ENCODE assay signal across 8 cellular contexts in genomic region chr19:55146078-55146647, GRCh38. TPM values are rescaled to one million over a fixed set of nuclear protein-coding genes. Genes with fewer than 3 reads are reported as not detected.
A peak's percentile ranks its signal among the peaks of the same experiment; 100 is the strongest.
DNase-seq lines count a peak whose midpoint lies in the region; ATAC-seq and TF ChIP-seq lines count a peak whose summit lies in the region.

No MANE protein-coding gene starts in this region.

- H4K20me1 ChIP-seq in BLaER1: no peaks in the 10 kb centered on the region

- H3K36me3 Mint-ChIP-seq in chondrocyte (ENCODE audit: low read depth): no peaks in the 10 kb centered on the region

- H2AFZ ChIP-seq in trophoblast cell (ENCODE audit: insufficient read depth, low read length, poor library complexity): no peak overlapping the region

- H3K9me3 Mint-ChIP-seq in chondrocyte (ENCODE audit: low read depth): no peaks in the 10 kb centered on the region

- no peak overlapping the region for H3K27ac ChIP-seq in BLaER1
- H3K27ac ChIP-seq in trophoblast cell (ENCODE audit: low read depth, low read length): no peak overlapping the region

- no peak overlapping the region for H3K4me3 Mint-ChIP-seq in chondrocyte (ENCODE audit: unreplicated experiment)

- no peak overlapping the region for H2AK5ac ChIP-seq in trophoblast cell (ENCODE audit: low read length)

- H3K36me3 ChIP-seq in BLaER1 (0 out of 2 replicates have a peak, but pooled peaks cover 4% of the 10 kb centered on the region), trophoblast cell (ENCODE audit: control insufficient read depth in 1 of 2, insufficient read depth in 2 of 2, low read length in 2 of 2) (no peaks in the 10 kb centered on the region)

- H3K23ac ChIP-seq in trophoblast cell (ENCODE audit: low read length): no peak overlapping the region

- H3K79me2 ChIP-seq in trophoblast cell (ENCODE audit: control insufficient read depth, insufficient read depth, low read length, poor library complexity): no peaks in the 10 kb centered on the region

- H4K8ac ChIP-seq in trophoblast cell (ENCODE audit: low read depth, low read length): no peak overlapping the region

- H3K4me1 ChIP-seq in BLaER1 (peaks cover 43% of the 10 kb centered on the region), trophoblast cell (ENCODE audit: control insufficient read depth in 1 of 2, insufficient read depth in 2 of 2, low read length in 2 of 2) (peaks cover 2 to 9% of the 10 kb centered on the region in 2 experiments)

- no CpG with 5 or more reads among the region's 38 CpGs for WGBS in trophoblast cell (ENCODE audit: extremely low coverage, insufficient coverage, insufficient read length)

- H3K27ac Mint-ChIP-seq in chondrocyte (ENCODE audit: unreplicated experiment): no peak overlapping the region

- H3K9me3 ChIP-seq in BLaER1: no peaks in the 10 kb centered on the region
- H3K9me3 ChIP-seq in trophoblast cell (ENCODE audit: insufficient read depth, low read depth, low read length): peaks cover 1% of the 10 kb centered on the region

- no peak overlapping the region for H3K18ac ChIP-seq in trophoblast cell (ENCODE audit: low read length)

- no peak for ATAC-seq in GM19452 (IDR thresholded peaks at IDR 0.05; ENCODE audit: unreplicated experiment)

- no peak overlapping the region for H2BK5ac ChIP-seq in trophoblast cell (ENCODE audit: low read depth, low read length, poor library complexity)

- H3K4me3 ChIP-seq in BLaER1: peak overlapping the region; percentile 69
- H3K4me3 ChIP-seq in trophoblast cell (ENCODE audit: low read depth, low read length): no peak overlapping the region

- no peak overlapping the region for H3K4ac ChIP-seq in trophoblast cell (ENCODE audit: low read depth, low read length)

- H3K4me2 ChIP-seq in BLaER1 (peak overlapping the region; percentile 71), trophoblast cell (ENCODE audit: low read length) (peak overlapping the region; percentile 7)

- no peak overlapping the region for H3K14ac ChIP-seq in trophoblast cell (ENCODE audit: low read length)

- no peak overlapping the region; the same call in 1 of the 2 replicates for H3K9ac ChIP-seq in BLaER1
- H3K9ac ChIP-seq in trophoblast cell (ENCODE audit: low read length): no peak overlapping the region

- no peak overlapping the region for H2BK120ac ChIP-seq in trophoblast cell (ENCODE audit: insufficient read depth, low read length, poor library complexity)

- no peak overlapping the region for H4K12ac ChIP-seq in trophoblast cell (ENCODE audit: low read depth, low read length)

- no peaks in the 10 kb centered on the region for H3K79me1 ChIP-seq in trophoblast cell (ENCODE audit: low read length)

- DNase-seq in GM20000 (ENCODE audit: low spot score) (peak; percentile 74), NCI-H69 (lab: John Stamatoyannopoulos, UW) (peak; percentile 85), chondrocyte (ENCODE audit: low spot score) (no peak), trophoblast cell (no peak), activated gamma-delta T cell treated with Interleukin-2 at 50 U/mL for 16 hours (no peak)
- DNase-seq in activated CD4-positive, alpha-beta T cell treated with anti-CD3 and anti-CD28 coated beads, Interleukin-2, amount 50 U/mL, for 1 hour: no peak

- no peak overlapping the region for H2BK12ac ChIP-seq in trophoblast cell (ENCODE audit: low read length)

- peaks cover 47% of the 10 kb centered on the region for H3K27me3 Mint-ChIP-seq in chondrocyte (ENCODE audit: low read depth)

- peaks cover 9% of the 10 kb centered on the region; the same call in 1 of the 2 replicates for H3K27me3 ChIP-seq in BLaER1
- H3K27me3 ChIP-seq in trophoblast cell (ENCODE audit: insufficient read depth, low read length): no peaks in the 10 kb centered on the region

- H4K91ac ChIP-seq in trophoblast cell (ENCODE audit: low read depth, low read length): no peak overlapping the region

- peak; percentile 45 for TF ChIP-seq CTCF in GM20000 (IDR thresholded peaks at IDR 0.05; ENCODE audit: extremely low read depth, missing control alignments)
- peak; percentile 72 for TF ChIP-seq CTCF in chondrocyte (IDR thresholded peaks at IDR 0.05)

- peaks cover 1% of the 10 kb centered on the region for H3K4me1 Mint-ChIP-seq in chondrocyte (ENCODE audit: low read depth)

RNA-seq across cellular contexts. Expression of gene TNNT1, which starts 2.8 kb away (rescaled TPM):
- total RNA-seq in chondrocyte: 0.62 TPM in 1 of 3 replicates, not detected in the others
- polyA plus RNA-seq in trophoblast cell (2013): 8.9 and 10.6 TPM in 2 replicates

RNA-seq across cellular contexts. Expression of gene TNNI3, which starts 11.4 kb away (rescaled TPM):
- not detected in 3 replicates for total RNA-seq in chondrocyte
- polyA plus RNA-seq in trophoblast cell (2013): 0.05 and 0.33 TPM in 2 replicates

RNA-seq across cellular contexts. Expression of gene DNAAF3, which starts 20.2 kb away (rescaled TPM):
- 0.90 to 2.2 TPM (median 1.3 TPM) in 3 replicates for total RNA-seq in chondrocyte
- 0.44 and 0.53 TPM in 2 replicates for polyA plus RNA-seq in trophoblast cell (2013)

RNA-seq across cellular contexts. Expression of gene PPP1R12C, which starts 28.7 kb away (rescaled TPM):
- 86.1 to 111 TPM (median 103 TPM) in 3 replicates for total RNA-seq in chondrocyte
- polyA plus RNA-seq in trophoblast cell (2013): 65.1 and 65.9 TPM in 2 replicates

RNA-seq across cellular contexts. Expression of gene SYT5, which starts 33.9 kb away (rescaled TPM):
- 0.80 TPM in 1 of 3 replicates, not detected in the others for total RNA-seq in chondrocyte
- 0.08 and 0.11 TPM in 2 replicates for polyA plus RNA-seq in trophoblast cell (2013)

Comparison
In these comparisons a context has a peak if more than half of its experiments do, and no peak if none do; other contexts are left out.
1. DNase-seq: peak in GM20000 (single experiment) and NCI-H69 (single experiment); none in chondrocyte (single experiment), trophoblast cell (0 of 2), activated gamma-delta T cell treated with Interleukin-2 at 50 U/mL for 16 hours (single experiment) and activated CD4-positive, alpha-beta T cell treated with anti-CD3 and anti-CD28 coated beads, Interleukin-2, amount 50 U/mL, for 1 hour (single experiment).